8 cellular contexts compared by ENCODE assay signal in the genomic region with DNA sequence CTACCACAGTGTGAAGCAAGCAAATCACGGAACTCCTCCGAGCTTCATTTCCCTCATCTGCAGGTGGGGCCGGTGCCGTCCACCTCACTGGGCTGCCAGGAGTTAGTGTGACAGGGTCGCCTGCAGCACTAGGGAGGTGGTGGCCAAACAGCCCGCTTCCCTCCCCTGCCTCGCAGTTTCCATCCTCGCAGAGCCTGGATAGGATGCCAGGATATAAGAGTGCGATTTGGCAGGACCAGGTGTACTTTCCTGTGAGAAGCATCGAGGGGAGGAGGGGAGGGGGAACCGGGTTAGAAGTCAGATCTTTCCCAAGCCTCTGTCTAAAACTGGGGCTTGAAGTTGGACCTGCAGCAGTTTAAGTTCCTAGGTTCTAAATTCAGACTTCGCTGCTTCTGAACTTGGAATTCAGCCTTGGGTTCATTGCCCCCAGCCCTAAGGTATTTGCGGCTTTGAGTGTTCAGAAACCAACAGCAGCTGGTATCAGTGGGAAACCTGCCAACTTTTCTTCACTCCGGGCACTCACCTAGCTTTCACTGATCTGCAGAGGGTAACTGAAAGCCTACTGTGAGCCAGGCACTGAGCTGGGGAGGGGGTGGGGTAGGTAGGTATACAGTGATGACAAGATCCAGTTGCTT. TPM values are rescaled to one million over a fixed set of nuclear protein-coding genes. Genes with fewer than 3 reads are reported as not detected.
DNase-seq lines count a peak whose midpoint lies in the region; ATAC-seq and TF ChIP-seq lines count a peak whose summit lies in the region.

No MANE protein-coding gene starts in this region.

- H3K4me3 ChIP-seq in neutrophil (ENCODE audit: low read depth in 1 of 2, low read length in 1 of 2) = peak overlapping the region in 1 of 2 experiments; percentile 98

- peak; percentile 65 for DNase-seq in H4 (ENCODE audit: low spot score)
- peak; percentile 78 for DNase-seq in NCI-H526 treated with DMSO at 0.1 percent for 48 hours (lab: John Stamatoyannopoulos, UW)
- peak; percentile 9 for DNase-seq in activated T-helper 9 cell treated with anti-CD3 and anti-CD28 coated beads, Interleukin-2, amount 50 U/mL, for 16 hours (ENCODE audit: low read depth)
- DNase-seq in foreskin keratinocyte = peak; percentile 85 to 95
- no peak for DNase-seq in DMS114 treated with DMSO at 0.1 percent for 48 hours (lab: John Stamatoyannopoulos, UW; ENCODE audit: unreplicated experiment)

- H3K36me3 ChIP-seq in neutrophil = no peaks in the 10 kb centered on the region

- H3K27ac ChIP-seq in foreskin keratinocyte (peak overlapping the region; percentile 97), neutrophil (peak overlapping the region; percentile 83)

- no peaks in the 10 kb centered on the region for H3K9me3 ChIP-seq in neutrophil

- no peak for TF ChIP-seq CTCF in foreskin keratinocyte (conservative IDR thresholded peaks at IDR 0.05)
- TF ChIP-seq CTCF in neutrophil (IDR thresholded peaks at IDR 0.05) = no peak

- H3K27me3 ChIP-seq in foreskin keratinocyte = no peaks in the 10 kb centered on the region
- H3K27me3 ChIP-seq in neutrophil = peaks cover 94% of the 10 kb centered on the region

- H3K4me1 ChIP-seq in foreskin keratinocyte (peaks cover 14% of the 10 kb centered on the region), neutrophil (ENCODE audit: control insufficient read depth in 1 of 2, insufficient read depth in 1 of 2, low read depth in 1 of 2, low read length in 1 of 2) (peaks cover 35 to 38% of the 10 kb centered on the region in 2 experiments)

- ATAC-seq in foreskin keratinocyte = peak; percentile 0
- ATAC-seq in HG03571 (IDR thresholded peaks at IDR 0.05; ENCODE audit: unreplicated experiment) = no peak
- ATAC-seq in HG03342 (IDR thresholded peaks at IDR 0.05; ENCODE audit: unreplicated experiment) = no peak

RNA-seq across cellular contexts. Expression of gene JUN, which starts 1.7 kb away (rescaled TPM):
- 23.2 and 29.4 TPM in 2 replicates for total RNA-seq in H4 (2014; rRNA removed; shearing (Covaris generic))
- total RNA-seq in foreskin keratinocyte = 54.8 and 56.1 TPM in 2 replicates
- polyA plus RNA-seq in foreskin keratinocyte = 39.9 and 43.7 TPM in 2 replicates
